19 cellular contexts compared by ENCODE assay signal in genomic region chr3:47877288-47877687, GRCh38.
DNase-seq lines count a peak whose midpoint lies in the region; ATAC-seq lines count a peak whose summit lies in the region.
"Had no signal": no experiment of that assay in that cellular context is flagged by ENCODE, and none has a peak within 500 bp of the region (broad histone marks: within the 10 kb centered on the region; RNA-seq: fewer than 3 reads in every experiment).

No MANE protein-coding gene starts in this region.

- no peak overlapping the region for H3K4me3 Mint-ChIP-seq in CD4-positive, alpha-beta memory T cell
- H3K4me3 Mint-ChIP-seq in central memory CD8-positive, alpha-beta T cell, result no peak overlapping the region
- no peak overlapping the region for H3K4me3 Mint-ChIP-seq in activated naive CD4-positive, alpha-beta T cell treated with anti-CD3 and anti-CD28 coated beads for 36 hours
- H3K4me3 Mint-ChIP-seq: naive thymus-derived CD8-positive, alpha-beta T cell; T-helper 1 cell treated with Interleukin-12 subunit alpha and Interleukin-12 subunit beta and Interleukin-4 antibody, amounts not matched to agents 30 μg/mL and 1 μg/mL, for 36 hours had no signal

- no peaks in the 10 kb centered on the region for H3K27me3 ChIP-seq in CD4-positive, alpha-beta memory T cell (ENCODE audit: insufficient read depth, low read length)
- H3K27me3 ChIP-seq in mesenchymal stem cell (ENCODE audit: control insufficient read depth in 1 of 2, insufficient read depth in 1 of 2, low read length in 2 of 2), result no peaks in the 10 kb centered on the region
- H3K27me3 ChIP-seq: BE2C, left lung had no signal

- H2AK5ac ChIP-seq in mesenchymal stem cell (ENCODE audit: low read length, severe bottlenecking), result no peak overlapping the region

- H3K36me3 ChIP-seq in CD4-positive, alpha-beta memory T cell (ENCODE audit: insufficient read depth, low read length), result peaks cover 9% of the 10 kb centered on the region
- peaks cover 18 to 55% of the 10 kb centered on the region in 2 experiments for H3K36me3 ChIP-seq in mesenchymal stem cell (ENCODE audit: control insufficient read depth in 1 of 2, insufficient read depth in 2 of 2, low read depth in 1 of 2, low read length in 2 of 2)
- H3K36me3 ChIP-seq: BE2C had no signal

- POLR2A ChIA-PET in CD4-positive, alpha-beta memory T cell (lab: Charles Lee; ENCODE audit: partially characterized antibody), result no interaction called here

- H4K91ac ChIP-seq in mesenchymal stem cell (ENCODE audit: low read length), result no peak overlapping the region

- no peak overlapping the region for H3K4me3 ChIP-seq in CD4-positive, alpha-beta memory T cell (ENCODE audit: low read length in 2 of 2)
- no peak overlapping the region for H3K4me3 ChIP-seq in mesenchymal stem cell (ENCODE audit: insufficient read depth in 1 of 2, low read depth in 1 of 2, low read length in 2 of 2)
- H3K4me3 ChIP-seq: left lung had no signal

- CTCF ChIA-PET in CD4-positive, alpha-beta memory T cell (lab: Charles Lee; ENCODE audit: partially characterized antibody), result no interaction called here
- CTCF ChIA-PET in activated naive CD4-positive, alpha-beta T cell treated with anti-CD3 and anti-CD28 coated beads for 36 hours (lab: Charles Lee), result interaction anchor here (0.6 to 1.3 kb wide), 3 partner anchors 113 to 525 kb away, joined by 3 to 4 read pairs (median 3); no protein-coding TSS in a partner anchor

- peak overlapping the region in 6 of 7 donors; percentile 13 to 70 (median 58) for H3K27ac Mint-ChIP-seq in CD4-positive, alpha-beta memory T cell
- peak overlapping the region; percentile 59 for H3K27ac Mint-ChIP-seq in central memory CD8-positive, alpha-beta T cell (ENCODE audit: low read depth)
- no peak overlapping the region for H3K27ac Mint-ChIP-seq in activated naive CD4-positive, alpha-beta T cell treated with anti-CD3 and anti-CD28 coated beads for 36 hours
- H3K27ac Mint-ChIP-seq: T-helper 1 cell treated with Interleukin-12 subunit alpha and Interleukin-12 subunit beta and Interleukin-4 antibody, amounts not matched to agents 30 μg/mL and 1 μg/mL, for 36 hours had no signal

- no peaks in the 10 kb centered on the region for H3K4me1 ChIP-seq in CD4-positive, alpha-beta memory T cell (ENCODE audit: insufficient read depth, low read length)
- peaks cover 4% of the 10 kb centered on the region for H3K4me1 ChIP-seq in mesenchymal stem cell (ENCODE audit: control insufficient read depth, insufficient read depth, low read depth, low read length)
- H3K4me1 ChIP-seq: BE2C had no signal

- peaks cover 0 to 8% (median 2%) of the 10 kb centered on the region in 4 donors for H3K4me1 Mint-ChIP-seq in CD4-positive, alpha-beta memory T cell
- H3K4me1 Mint-ChIP-seq in central memory CD8-positive, alpha-beta T cell, result peaks cover 16% of the 10 kb centered on the region
- H3K4me1 Mint-ChIP-seq in activated naive CD4-positive, alpha-beta T cell treated with anti-CD3 and anti-CD28 coated beads for 36 hours (ENCODE audit: low read depth), result no peaks in the 10 kb centered on the region

- no peak overlapping the region for H2BK12ac ChIP-seq in mesenchymal stem cell (ENCODE audit: low read length in 2 of 2)

- no peak for ATAC-seq in central memory CD8-positive, alpha-beta T cell (replicated peaks; ENCODE audit: extremely low read depth, poor library complexity, severe bottlenecking)
- no peak for ATAC-seq in GM18861 (IDR thresholded peaks at IDR 0.05; ENCODE audit: unreplicated experiment)
- ATAC-seq in HG02938 (IDR thresholded peaks at IDR 0.05; ENCODE audit: unreplicated experiment), result no peak
- ATAC-seq: left lung; naive thymus-derived CD8-positive, alpha-beta T cell had no signal

- H3K18ac ChIP-seq in mesenchymal stem cell (ENCODE audit: low read depth in 1 of 2, low read length in 2 of 2), result no peak overlapping the region

- no peak overlapping the region for H3K9ac ChIP-seq in mesenchymal stem cell (ENCODE audit: low read length)

- no peak overlapping the region for H2BK15ac ChIP-seq in mesenchymal stem cell (ENCODE audit: low read depth, poor library complexity, severe bottlenecking)

- no peaks in the 10 kb centered on the region for H3K27me3 Mint-ChIP-seq in CD4-positive, alpha-beta memory T cell
- H3K27me3 Mint-ChIP-seq in central memory CD8-positive, alpha-beta T cell, result no peaks in the 10 kb centered on the region
- no peaks in the 10 kb centered on the region for H3K27me3 Mint-ChIP-seq in activated naive CD4-positive, alpha-beta T cell treated with anti-CD3 and anti-CD28 coated beads for 36 hours (ENCODE audit: low read depth)
- H3K27me3 Mint-ChIP-seq: naive thymus-derived CD8-positive, alpha-beta T cell had no signal

- H4K8ac ChIP-seq in mesenchymal stem cell (ENCODE audit: low read length), result no peak overlapping the region

- no peak overlapping the region for H3K27ac ChIP-seq in CD4-positive, alpha-beta memory T cell (ENCODE audit: low read depth, low read length)
- no peak overlapping the region for H3K27ac ChIP-seq in mesenchymal stem cell (ENCODE audit: low read length, poor library complexity, severe bottlenecking)
- H3K27ac ChIP-seq: left lung, RWPE1 had no signal

- H3K4ac ChIP-seq in mesenchymal stem cell (ENCODE audit: low read depth in 1 of 2, low read length in 2 of 2), result no peak overlapping the region

- H2AFZ ChIP-seq in mesenchymal stem cell (ENCODE audit: low read depth, low read length), result no peak overlapping the region

- in situ Hi-C loops in KBM-7 (cut with MboI; ENCODE audit: low pct_unique_long_range_greater_than_20kb, low sequenced_read_pairs), result no loop called here

- H3K14ac ChIP-seq in mesenchymal stem cell (ENCODE audit: low read length in 2 of 2), result no peak overlapping the region

- 100% methylated on average over 1 of the region's 3 CpGs for WGBS in mesenchymal stem cell

- peaks cover 16 to 23% of the 10 kb centered on the region in 2 donors for H3K36me3 Mint-ChIP-seq in CD4-positive, alpha-beta memory T cell
- H3K36me3 Mint-ChIP-seq in central memory CD8-positive, alpha-beta T cell (ENCODE audit: insufficient read depth), result peaks cover 4% of the 10 kb centered on the region
- H3K36me3 Mint-ChIP-seq in activated naive CD4-positive, alpha-beta T cell treated with anti-CD3 and anti-CD28 coated beads for 36 hours (ENCODE audit: low read depth), result no peaks in the 10 kb centered on the region

- H3K4me2 ChIP-seq in mesenchymal stem cell (ENCODE audit: low read length, poor library complexity, severe bottlenecking), result no peak overlapping the region

- intact Hi-C loops in CD4-positive, alpha-beta memory T cell (cut with micrococcal nuclease), result no loop called here
- intact Hi-C loops in activated naive CD4-positive, alpha-beta T cell treated with anti-CD3 and anti-CD28 coated beads for 36 hours (cut with micrococcal nuclease), result no loop called here

- peaks cover 25% of the 10 kb centered on the region for H3K79me1 ChIP-seq in mesenchymal stem cell (replicated peaks; ENCODE audit: low read length, poor library complexity, severe bottlenecking)

- no peaks in the 10 kb centered on the region for H3K9me3 Mint-ChIP-seq in CD4-positive, alpha-beta memory T cell
- H3K9me3 Mint-ChIP-seq in central memory CD8-positive, alpha-beta T cell, result no peaks in the 10 kb centered on the region
- H3K9me3 Mint-ChIP-seq in activated naive CD4-positive, alpha-beta T cell treated with anti-CD3 and anti-CD28 coated beads for 36 hours, result no peaks in the 10 kb centered on the region
- H3K9me3 Mint-ChIP-seq: naive thymus-derived CD8-positive, alpha-beta T cell; T-helper 1 cell treated with Interleukin-12 subunit alpha and Interleukin-12 subunit beta and Interleukin-4 antibody, amounts not matched to agents 30 μg/mL and 1 μg/mL, for 36 hours had no signal

- H3K9me3 ChIP-seq in CD4-positive, alpha-beta memory T cell (ENCODE audit: control insufficient read depth in 1 of 2, low read length in 2 of 2), result no peaks in the 10 kb centered on the region
- H3K9me3 ChIP-seq in mesenchymal stem cell (ENCODE audit: control insufficient read depth, low read length), result no peaks in the 10 kb centered on the region
- H3K9me3 ChIP-seq: BE2C, left lung had no signal

- H2BK120ac ChIP-seq in mesenchymal stem cell (ENCODE audit: low read depth, low read length), result no peak overlapping the region

- H3K23ac ChIP-seq in mesenchymal stem cell (ENCODE audit: low read length in 2 of 2), result no peak overlapping the region

- no peak for DNase-seq in CD4-positive, alpha-beta memory T cell
- DNase-seq in KBM-7 (peak; percentile 25), mesenchymal stem cell (peak; percentile 38)
- no peak for DNase-seq in central memory CD8-positive, alpha-beta T cell (ENCODE audit: low spot score in 2 of 2)
- no peak for DNase-seq in activated naive CD4-positive, alpha-beta T cell treated with anti-CD3 and anti-CD28 coated beads for 36 hours
- no peak for DNase-seq in central memory CD4-positive, alpha-beta T cell
- DNase-seq: activated T-cell treated with anti-CD3 and anti-CD28 coated beads, Interleukin-2, amount 50 U/mL, for 1 hour; amygdala; BE2C; DMS79; head of caudate nucleus; left lung; naive thymus-derived CD8-positive, alpha-beta T cell; NCI-H1930; NCI-H82 had no signal

- no peak overlapping the region for H2BK5ac ChIP-seq in mesenchymal stem cell (ENCODE audit: low read depth, low read length, poor library complexity, severe bottlenecking)

Comparison
In these comparisons a context has a peak if more than half of its experiments do, and no peak if none do; other contexts are left out.
1. DNase-seq: peak in KBM-7 (single experiment) and mesenchymal stem cell (single experiment); none in CD4-positive, alpha-beta memory T cell (0 of 5), central memory CD8-positive, alpha-beta T cell (0 of 2), activated naive CD4-positive, alpha-beta T cell treated with anti-CD3 and anti-CD28 coated beads for 36 hours (single experiment) and central memory CD4-positive, alpha-beta T cell (single experiment).